In the genomic region with DNA sequence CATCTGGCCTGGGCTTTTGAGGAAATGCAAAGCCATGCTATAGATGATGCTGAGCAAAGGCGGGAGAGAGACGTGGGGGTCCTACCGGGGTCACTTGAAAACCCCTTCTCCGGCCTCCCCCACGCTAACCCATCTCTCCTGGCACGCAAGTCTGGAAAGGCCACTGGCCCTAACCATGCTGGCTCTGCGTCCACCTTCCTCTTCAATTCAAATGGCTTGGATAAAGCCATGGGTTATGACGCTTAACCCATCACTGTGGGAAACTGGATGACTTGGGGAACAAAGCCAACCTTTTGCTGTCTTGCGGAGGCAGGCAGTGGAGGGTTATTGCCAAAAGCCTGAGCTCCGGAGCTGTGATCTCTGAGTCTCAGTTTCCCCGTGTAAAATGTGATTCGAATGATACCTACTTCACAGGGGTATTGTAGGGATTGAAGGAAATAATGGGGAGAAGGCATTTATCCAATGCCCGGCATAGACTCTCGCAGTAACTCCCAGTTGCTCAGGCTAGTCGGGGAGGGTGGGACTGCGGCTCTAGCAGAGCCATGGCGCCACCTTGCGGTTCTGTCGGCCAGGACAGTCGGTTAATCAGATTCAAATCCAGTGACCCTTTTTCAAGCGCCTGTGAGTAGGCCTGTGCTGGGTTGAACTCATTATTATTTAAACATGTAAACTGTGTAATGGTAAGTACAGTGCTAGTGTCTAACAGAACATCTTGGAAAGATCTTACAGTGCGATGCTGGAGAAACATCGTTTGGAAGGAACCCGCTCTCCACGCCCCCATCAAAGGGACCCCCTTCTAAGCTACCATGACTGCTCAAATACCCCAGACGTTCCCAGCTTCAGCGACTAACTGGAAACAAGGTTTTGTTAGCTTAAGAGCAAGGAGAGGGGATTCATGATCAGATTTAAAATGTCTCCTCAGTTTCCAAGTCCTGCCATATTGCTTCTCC, we compare ENCODE assay signal across 8 cellular contexts. TPM values are rescaled to one million over a fixed set of nuclear protein-coding genes. Genes with fewer than 3 reads are reported as not detected.
DNase-seq lines count a peak whose midpoint lies in the region; ATAC-seq and TF ChIP-seq lines count a peak whose summit lies in the region.

No MANE protein-coding gene starts in this region.

- no peaks in the 10 kb centered on the region for H3K9me3 Mint-ChIP-seq in activated naive CD4-positive, alpha-beta T cell treated with anti-CD3 and anti-CD28 coated beads, Interleukin-2, amount 50 U/mL, for 72 hours

- DNase-seq in GM06990 (ENCODE audit: extremely low read depth, insufficient read length): peak; percentile 73
- DNase-seq in NCI-H1105 treated with DMSO at 0.1 percent for 48 hours (lab: John Stamatoyannopoulos, UW): peak; percentile 83
- DNase-seq in activated naive CD4-positive, alpha-beta T cell treated with anti-CD3 and anti-CD28 coated beads, Interleukin-2, amount 50 U/mL, for 72 hours (ENCODE audit: low spot score in 2 of 2): peak; percentile 74 to 86
- DNase-seq in cardiac muscle cell (ENCODE audit: low read depth in 1 of 2, low spot score in 1 of 2): peak; percentile 92 to 93
- peak; percentile 63 for DNase-seq in pulmonary artery endothelial cell (ENCODE audit: low read depth, low spot score)
- no peak for DNase-seq in vagina (ENCODE audit: extremely low spot score in 2 of 2)

- no peak overlapping the region for H3K4me2 ChIP-seq in SU-DHL-6 (ENCODE audit: low read depth, low read length, poor library complexity, severe bottlenecking)

- TF ChIP-seq CTCF in GM06990 (IDR thresholded peaks at IDR 0.05; ENCODE audit: insufficient read depth, low read length, poor library complexity, severe bottlenecking) (peak; percentile 93), SU-DHL-6 (IDR thresholded peaks at IDR 0.05; ENCODE audit: insufficient read depth, low read length, poor library complexity, severe bottlenecking) (peak; percentile 76), cardiac muscle cell (IDR thresholded peaks at IDR 0.05; ENCODE audit: low read depth, low read length) (peak; percentile 93), vagina (IDR thresholded peaks at IDR 0.05) (peak; percentile 79 to 91 (median 85))

- H2AFZ ChIP-seq in SU-DHL-6 (ENCODE audit: low read depth, low read length, severe bottlenecking): no peak overlapping the region

- peak; percentile 68 for ATAC-seq in HG02571 (IDR thresholded peaks at IDR 0.05; ENCODE audit: unreplicated experiment)
- peak; percentile 90 to 96 for ATAC-seq in activated naive CD4-positive, alpha-beta T cell treated with anti-CD3 and anti-CD28 coated beads, Interleukin-2, amount 50 U/mL, for 72 hours

- no peaks in the 10 kb centered on the region for H3F3A ChIP-seq in SU-DHL-6 (ENCODE audit: insufficient read depth)

- H3K36me3 ChIP-seq in GM06990 (ENCODE audit: control insufficient read depth, insufficient read depth, low read length) (no peaks in the 10 kb centered on the region), SU-DHL-6 (ENCODE audit: low read length) (no peaks in the 10 kb centered on the region), cardiac muscle cell (no peaks in the 10 kb centered on the region), vagina (no peaks in the 10 kb centered on the region)

- intact Hi-C loops in vagina (cut with DNase I): loop anchor here (5.0 to 10.0 kb wide), 2 partner anchors 78 to 140 kb away; partner anchors contain the start of gene SLC30A1

- H4K20me1 ChIP-seq in SU-DHL-6 (ENCODE audit: low read depth, low read length): no peaks in the 10 kb centered on the region

- H3K9me3 ChIP-seq in SU-DHL-6 (ENCODE audit: insufficient read depth, low read length) (no peaks in the 10 kb centered on the region), cardiac muscle cell (ENCODE audit: low read depth) (no peaks in the 10 kb centered on the region), vagina (no peaks in the 10 kb centered on the region)

- H3K79me2 ChIP-seq in SU-DHL-6 (ENCODE audit: insufficient read depth, low read length): no peaks in the 10 kb centered on the region

- no peak overlapping the region for H3K27ac ChIP-seq in SU-DHL-6 (ENCODE audit: low read depth, low read length)
- H3K27ac ChIP-seq in cardiac muscle cell: no peak overlapping the region
- no peak overlapping the region for H3K27ac ChIP-seq in vagina

- H3K9ac ChIP-seq in SU-DHL-6 (ENCODE audit: low read length): no peak overlapping the region

- H3K4me3 ChIP-seq in GM06990 (replicated peaks; ENCODE audit: low read depth, low read length) (no peak overlapping the region), SU-DHL-6 (ENCODE audit: insufficient read depth, low read length, poor library complexity, severe bottlenecking) (no peak overlapping the region), cardiac muscle cell (no peak overlapping the region), vagina (no peak overlapping the region)

- no peak overlapping the region for H3K27ac Mint-ChIP-seq in activated naive CD4-positive, alpha-beta T cell treated with anti-CD3 and anti-CD28 coated beads, Interleukin-2, amount 50 U/mL, for 72 hours

- H3K9me2 ChIP-seq in SU-DHL-6 (replicated peaks; ENCODE audit: insufficient read depth, low read length): no peaks in the 10 kb centered on the region

- no peaks in the 10 kb centered on the region for H3K27me3 ChIP-seq in GM06990 (replicated peaks; ENCODE audit: control insufficient read depth, insufficient read depth, low read length)
- no peaks in the 10 kb centered on the region for H3K27me3 ChIP-seq in SU-DHL-6 (ENCODE audit: low read length)
- H3K27me3 ChIP-seq in cardiac muscle cell: no peaks in the 10 kb centered on the region
- no peaks in the 10 kb centered on the region for H3K27me3 ChIP-seq in vagina

- TF ChIP-seq POLR2A in vagina (IDR thresholded peaks at IDR 0.05): no peak

- no peaks in the 10 kb centered on the region for H3K36me3 Mint-ChIP-seq in activated naive CD4-positive, alpha-beta T cell treated with anti-CD3 and anti-CD28 coated beads, Interleukin-2, amount 50 U/mL, for 72 hours

- peaks cover 3% of the 10 kb centered on the region for H3K4me1 ChIP-seq in cardiac muscle cell (ENCODE audit: low read depth)
- peaks cover 7% of the 10 kb centered on the region for H3K4me1 ChIP-seq in vagina

RNA-seq across cellular contexts. Expression of gene NEK2, which starts 20.3 kb away (rescaled TPM):
- 10 to 100 TPM; 35.4 to 75.4 TPM for total RNA-seq in activated naive CD4-positive, alpha-beta T cell treated with anti-CD3 and anti-CD28 coated beads, Interleukin-2, amount 50 U/mL, for 72 hours
- 4.1 and 51.2 TPM in 2 replicates for total RNA-seq in cardiac muscle cell
- 6.7 and 49.0 TPM in 2 replicates for polyA plus RNA-seq in cardiac muscle cell
- total RNA-seq in pulmonary artery endothelial cell: 19.7 and 45.8 TPM in 2 replicates
- total RNA-seq in vagina: 1.7 TPM

Comparison
In these comparisons a context has a peak if more than half of its experiments do, and no peak if none do; other contexts are left out.
1. DNase-seq: peak in GM06990 (single experiment), NCI-H1105 treated with DMSO at 0.1 percent for 48 hours (single experiment), activated naive CD4-positive, alpha-beta T cell treated with anti-CD3 and anti-CD28 coated beads, Interleukin-2, amount 50 U/mL, for 72 hours (2 of 2), cardiac muscle cell (2 of 2) and pulmonary artery endothelial cell (single experiment); none in vagina (0 of 2).
2. Peak in every context shown above with its lines, with median percentiles within 50 percentile points of each other: CTCF ChIP-seq.